8 cellular contexts compared by ENCODE assay signal in the genomic region with DNA sequence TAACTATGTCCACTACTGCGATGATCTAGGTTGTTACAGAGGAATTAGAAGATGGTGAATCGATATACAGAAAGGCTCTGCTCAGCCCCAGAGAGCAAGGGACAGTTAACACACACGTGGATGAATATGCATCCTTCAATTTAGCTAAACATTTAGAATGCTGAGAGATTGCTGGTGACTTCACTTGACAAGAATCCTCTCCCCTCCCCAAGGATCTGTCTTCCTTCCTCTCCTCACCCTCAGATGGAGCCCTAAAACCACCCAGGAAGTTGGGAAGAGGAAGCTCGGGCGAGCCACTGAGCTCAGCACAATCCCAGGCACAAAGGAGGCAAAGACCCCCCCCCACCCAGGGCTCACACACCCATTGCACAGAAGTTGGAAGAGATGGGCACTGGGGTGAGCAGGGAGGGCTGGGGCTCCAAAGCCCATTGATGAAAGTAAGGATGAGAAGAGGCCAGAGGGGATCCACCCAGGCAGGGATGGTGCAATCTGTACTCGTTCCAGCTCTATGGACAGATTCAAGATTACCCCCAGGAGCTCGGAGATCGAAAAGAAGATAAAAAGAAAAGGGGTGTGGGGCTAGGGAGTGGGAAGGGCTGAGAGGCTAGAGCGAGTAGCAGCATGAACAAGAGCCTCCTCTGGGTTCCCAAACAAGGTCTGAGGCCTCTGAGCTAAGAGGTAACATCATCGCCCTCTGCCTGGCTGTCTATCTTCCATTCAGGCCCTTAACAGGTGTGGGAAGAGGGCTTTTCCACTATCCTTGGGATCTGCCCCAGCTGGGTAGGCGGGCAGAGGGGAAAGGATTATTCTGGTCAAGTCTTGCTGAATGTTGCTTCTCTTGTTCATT. TPM values are rescaled to one million over a fixed set of nuclear protein-coding genes. Genes with fewer than 3 reads are reported as not detected.
DNase-seq lines count a peak whose midpoint lies in the region; FAIRE-seq and TF ChIP-seq lines count a peak whose summit lies in the region.

No MANE protein-coding gene starts in this region.

- H3K4me1 ChIP-seq in mononuclear cell (ENCODE audit: insufficient read depth, low read length), result peaks cover 44% of the 10 kb centered on the region

- peak overlapping the region; percentile 81 for H3K4me3 ChIP-seq in coronary artery
- peak overlapping the region; percentile 64 for H3K4me3 ChIP-seq in mononuclear cell (ENCODE audit: low read length)

- DNase-seq in NCI-H748 (lab: John Stamatoyannopoulos, UW; ENCODE audit: unreplicated experiment) (peak; percentile 3), NCI-H748 treated with DMSO at 0.1 percent for 48 hours (lab: John Stamatoyannopoulos, UW) (no peak), RCC 7860 (ENCODE audit: low spot score) (peak; percentile 65), coronary artery (ENCODE audit: low spot score) (no peak), HPDE6-E6E7 (ENCODE audit: extremely low spot score) (no peak), putamen (ENCODE audit: low spot score) (no peak), GDM1 (lab: John Stamatoyannopoulos, UW) (no peak)

- H3K27ac ChIP-seq in coronary artery, result peak overlapping the region; percentile 94 to 97

- TF ChIP-seq CTCF in coronary artery (IDR thresholded peaks at IDR 0.05), result no peak

- no peaks in the 10 kb centered on the region for H3K9me3 ChIP-seq in mononuclear cell (ENCODE audit: low read depth, low read length)

- H3K27me3 ChIP-seq in mononuclear cell (ENCODE audit: insufficient read depth, low read length), result no peaks in the 10 kb centered on the region

- peak; percentile 85 for FAIRE-seq in RCC 7860 (lab: Jason Lieb, UNC)

RNA-seq across cellular contexts. Expression of a gene that starts 1.3 kb away (rescaled TPM):
- total RNA-seq in mononuclear cell, result 29.3 TPM

RNA-seq across cellular contexts. Expression of a gene that starts 16.9 kb away (rescaled TPM):
- total RNA-seq in mononuclear cell, result 2.9 TPM

RNA-seq across cellular contexts. Expression of a gene that starts 31.9 kb away (rescaled TPM):
- 5.5 TPM for total RNA-seq in mononuclear cell

RNA-seq across cellular contexts. Expression of a gene that starts 37.8 kb away (rescaled TPM):
- total RNA-seq in mononuclear cell, result 48.7 TPM

RNA-seq across cellular contexts. Expression of a gene that starts 39.8 kb away (rescaled TPM):
- 24.9 TPM for total RNA-seq in mononuclear cell

Comparison
In these comparisons a context has a peak if more than half of its experiments do, and no peak if none do; other contexts are left out.
1. DNase-seq: peak in NCI-H748 (single experiment) and RCC 7860 (single experiment); none in NCI-H748 treated with DMSO at 0.1 percent for 48 hours (single experiment), coronary artery (single experiment), HPDE6-E6E7 (single experiment), putamen (single experiment) and GDM1 (single experiment).